In genomic region chr4:72701987-72702819, GRCh38 we compare ENCODE assay signal across 7 cellular contexts.
DNase-seq lines count a peak whose midpoint lies in the region; ATAC-seq and TF ChIP-seq lines count a peak whose summit lies in the region.

No MANE protein-coding gene starts in this region.

- peak overlapping the region in 1 of 2 donors; percentile 78 for H3K27ac Mint-ChIP-seq in stimulated activated naive CD8-positive, alpha-beta T cell treated with anti-CD3 and anti-CD28 coated beads, Interleukin-15, amount 100 ng/mL, for 72 hours

- H3K4me3 ChIP-seq in HL-60 (replicated peaks; ENCODE audit: insufficient read depth, low read length) = peak overlapping the region; percentile 12
- peak overlapping the region; percentile 48 for H3K4me3 ChIP-seq in kidney epithelial cell (ENCODE audit: low read depth, low read length)

- peak; percentile 81 for ATAC-seq in GM19463 (IDR thresholded peaks at IDR 0.05; ENCODE audit: unreplicated experiment)
- peak; percentile 65 for ATAC-seq in stimulated activated naive CD8-positive, alpha-beta T cell treated with anti-CD3 and anti-CD28 coated beads, Interleukin-15, amount 100 ng/mL, for 72 hours

- DNase-seq in G401 (ENCODE audit: low spot score) (peak; percentile 24), HL-60 (ENCODE audit: low read depth in 1 of 2, low spot score in 1 of 2) (peak; percentile 1 to 31), OCI-M2 (lab: John Stamatoyannopoulos, UW; ENCODE audit: unreplicated experiment) (peak; percentile 8), brain pericyte (ENCODE audit: low read depth, low spot score) (peak; percentile 11), kidney epithelial cell (ENCODE audit: low read depth) (peak; percentile 12)
- peak; percentile 13 to 17 for DNase-seq in stimulated activated naive CD8-positive, alpha-beta T cell treated with anti-CD3 and anti-CD28 coated beads, Interleukin-15, amount 100 ng/mL, for 72 hours

- no peak overlapping the region for H3K27ac ChIP-seq in HL-60 (replicated peaks)

- H3K4me3 Mint-ChIP-seq in stimulated activated naive CD8-positive, alpha-beta T cell treated with anti-CD3 and anti-CD28 coated beads, Interleukin-15, amount 100 ng/mL, for 72 hours = peak overlapping the region; percentile 70 to 73

- in situ Hi-C loops in G401 (cut with HindIII; ENCODE audit: low sequenced_read_pairs) = no loop called here

- peak; percentile 36 for TF ChIP-seq CTCF in HL-60 (IDR thresholded peaks at IDR 0.05; ENCODE audit: insufficient read depth, low read length)
- TF ChIP-seq CTCF in kidney epithelial cell (IDR thresholded peaks at IDR 0.05; ENCODE audit: insufficient read depth, low read length, poor library complexity, severe bottlenecking) = peak; percentile 64

- H3K4me1 Mint-ChIP-seq in stimulated activated naive CD8-positive, alpha-beta T cell treated with anti-CD3 and anti-CD28 coated beads, Interleukin-15, amount 100 ng/mL, for 72 hours = no peaks in the 10 kb centered on the region

- no peaks in the 10 kb centered on the region for H3K9me3 Mint-ChIP-seq in stimulated activated naive CD8-positive, alpha-beta T cell treated with anti-CD3 and anti-CD28 coated beads, Interleukin-15, amount 100 ng/mL, for 72 hours

- peaks cover 9% of the 10 kb centered on the region for H3K27me3 ChIP-seq in HL-60 (ENCODE audit: insufficient read depth, poor library complexity, severe bottlenecking)
- no peaks in the 10 kb centered on the region for H3K27me3 ChIP-seq in kidney epithelial cell (ENCODE audit: control insufficient read depth, insufficient read depth, low read length)

- H3K27me3 Mint-ChIP-seq in stimulated activated naive CD8-positive, alpha-beta T cell treated with anti-CD3 and anti-CD28 coated beads, Interleukin-15, amount 100 ng/mL, for 72 hours = peaks cover 6% of the 10 kb centered on the region

- no peaks in the 10 kb centered on the region for H3K36me3 ChIP-seq in kidney epithelial cell (ENCODE audit: control insufficient read depth, insufficient read depth, low read length)
